ENCODE assay signal across 8 cellular contexts in the genomic region with DNA sequence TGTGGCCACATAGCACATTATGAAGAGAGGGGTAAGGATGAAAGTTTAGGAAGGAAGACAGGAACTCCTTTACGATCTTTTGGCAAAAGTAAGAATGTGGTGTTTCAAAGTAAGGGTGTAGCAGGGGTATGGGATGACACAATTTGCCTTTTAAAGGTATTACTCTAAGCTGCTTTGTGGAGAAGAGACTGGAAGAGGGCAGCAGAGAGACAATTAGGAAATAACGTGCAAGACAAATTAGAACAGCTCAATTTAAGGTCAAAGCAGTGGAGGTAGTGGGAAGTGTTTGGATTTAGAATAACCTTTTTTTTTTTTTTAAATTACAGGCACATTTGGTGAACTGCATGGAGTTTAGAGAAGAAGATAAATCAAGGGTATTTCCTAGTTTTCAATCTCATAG.
DNase-seq lines count a peak whose midpoint lies in the region; ATAC-seq and TF ChIP-seq lines count a peak whose summit lies in the region.

No MANE protein-coding gene starts in this region.

- no peak overlapping the region for H3K27ac Mint-ChIP-seq in brain
- no peak overlapping the region for H3K27ac Mint-ChIP-seq in activated T-helper 17 cell treated with anti-CD3 and anti-CD28 coated beads, Interleukin-2, amount 50 U/mL, for 72 hours

- H3K36me3 ChIP-seq in lower lobe of right lung, result no peaks in the 10 kb centered on the region

- H3K4me1 ChIP-seq in lower lobe of right lung, result no peaks in the 10 kb centered on the region

- H3K9me3 ChIP-seq in lower lobe of right lung, result no peaks in the 10 kb centered on the region

- no peak overlapping the region for H3K4me3 ChIP-seq in lower lobe of right lung

- H3K9me3 Mint-ChIP-seq in brain, result peaks cover 0 to 3% (median 0%) of the 10 kb centered on the region in 5 experiments
- H3K9me3 Mint-ChIP-seq in activated T-helper 17 cell treated with anti-CD3 and anti-CD28 coated beads, Interleukin-2, amount 50 U/mL, for 72 hours, result peaks cover 15% of the 10 kb centered on the region

- peaks cover 9% of the 10 kb centered on the region for H3K27me3 Mint-ChIP-seq in brain
- H3K27me3 Mint-ChIP-seq in activated T-helper 17 cell treated with anti-CD3 and anti-CD28 coated beads, Interleukin-2, amount 50 U/mL, for 72 hours, result no peaks in the 10 kb centered on the region

- TF ChIP-seq CTCF in C4-2B (conservative IDR thresholded peaks at IDR 0.05), result peak; percentile 46
- peak; percentile 27 to 38 for TF ChIP-seq CTCF in brain (conservative IDR thresholded peaks at IDR 0.05)
- peak; percentile 13 for TF ChIP-seq CTCF in lower lobe of right lung (IDR thresholded peaks at IDR 0.05)

- ATAC-seq in lower lobe of right lung, result no peak
- ATAC-seq in activated T-helper 17 cell treated with anti-CD3 and anti-CD28 coated beads, Interleukin-2, amount 50 U/mL, for 72 hours (replicated peaks), result no peak

- no peaks in the 10 kb centered on the region for H3K36me3 Mint-ChIP-seq in brain
- H3K36me3 Mint-ChIP-seq in activated T-helper 17 cell treated with anti-CD3 and anti-CD28 coated beads, Interleukin-2, amount 50 U/mL, for 72 hours (ENCODE audit: low read depth), result no peaks in the 10 kb centered on the region

- no peak overlapping the region for H3K4me3 Mint-ChIP-seq in brain
- no peak overlapping the region for H3K4me3 Mint-ChIP-seq in activated T-helper 17 cell treated with anti-CD3 and anti-CD28 coated beads, Interleukin-2, amount 50 U/mL, for 72 hours

- intact Hi-C loops in lower lobe of right lung (cut with DNase I), result no loop called here

- H3K27me3 ChIP-seq in lower lobe of right lung (ENCODE audit: low read depth), result no peaks in the 10 kb centered on the region

- H3K27ac ChIP-seq in C4-2B (no peak overlapping the region), lower lobe of right lung (no peak overlapping the region)

- DNase-seq in NCI-H1092 treated with DMSO at 0.1 percent for 48 hours (lab: John Stamatoyannopoulos, UW) (peak; percentile 25), lower lobe of right lung (no peak), inferior parietal cortex (ENCODE audit: extremely low spot score) (no peak), DMS114 treated with DMSO at 0.1 percent for 48 hours (lab: John Stamatoyannopoulos, UW; ENCODE audit: unreplicated experiment) (no peak), occipital lobe (lab: John Stamatoyannopoulos, UW) (no peak)

- H3K4me1 Mint-ChIP-seq in brain, result no peaks in the 10 kb centered on the region
- no peaks in the 10 kb centered on the region for H3K4me1 Mint-ChIP-seq in activated T-helper 17 cell treated with anti-CD3 and anti-CD28 coated beads, Interleukin-2, amount 50 U/mL, for 72 hours
